ENCODE assay signal across 9 cellular contexts in the genomic region with DNA sequence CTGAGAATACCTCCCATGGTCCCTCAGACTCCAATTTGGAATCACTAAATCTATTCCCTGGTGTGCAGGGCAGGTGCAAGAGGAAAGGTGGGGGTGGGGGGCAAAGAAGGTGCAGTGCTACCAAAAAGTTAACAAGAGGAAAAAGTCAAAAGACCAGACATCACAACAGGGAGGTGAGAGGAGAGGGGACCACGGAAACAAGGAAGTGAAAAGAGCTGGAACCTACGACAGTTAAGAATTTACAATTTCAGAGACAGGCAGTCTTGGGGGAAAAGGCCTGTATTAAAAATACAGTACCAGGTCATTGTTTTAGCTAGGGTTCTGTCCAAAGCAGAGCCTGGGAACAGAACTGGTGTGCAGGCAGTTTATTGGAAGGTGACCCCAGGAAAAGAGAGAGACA. TPM values are rescaled to one million over a fixed set of nuclear protein-coding genes. Genes with fewer than 3 reads are reported as not detected.
DNase-seq lines count a peak whose midpoint lies in the region; ATAC-seq and TF ChIP-seq lines count a peak whose summit lies in the region.
"Had no signal": no experiment of that assay in that cellular context is flagged by ENCODE, and none has a peak within 500 bp of the region (broad histone marks: within the 10 kb centered on the region; RNA-seq: fewer than 3 reads in every experiment).

No MANE protein-coding gene starts in this region.

- no peak for TF ChIP-seq CTCF in mesothelial cell of epicardium (IDR thresholded peaks at IDR 0.05; ENCODE audit: unreplicated experiment)
- no peak for TF ChIP-seq CTCF in upper lobe of right lung (IDR thresholded peaks at IDR 0.05)

- H3K4me1 ChIP-seq in upper lobe of right lung, result peaks cover 53% of the 10 kb centered on the region

- H3K4me3 ChIP-seq in upper lobe of right lung, result no peak overlapping the region

- H3K36me3 Mint-ChIP-seq in mesothelial cell of epicardium, result peaks cover 2% of the 10 kb centered on the region
- peaks cover 2% of the 10 kb centered on the region for H3K36me3 Mint-ChIP-seq in activated CD8-positive, alpha-beta T cell treated with anti-CD3 and anti-CD28 coated beads, Interleukin-2, amount 10 ng/mL, durations not matched to agents 7 days and 5 days (ENCODE audit: low read depth)

- no peak overlapping the region for H3K4me3 Mint-ChIP-seq in mesothelial cell of epicardium
- no peak overlapping the region for H3K4me3 Mint-ChIP-seq in activated CD8-positive, alpha-beta T cell treated with anti-CD3 and anti-CD28 coated beads, Interleukin-2, amount 10 ng/mL, durations not matched to agents 7 days and 5 days

- H3K27ac ChIP-seq in upper lobe of right lung, result no peak overlapping the region

- no peaks in the 10 kb centered on the region for H3K27me3 ChIP-seq in upper lobe of right lung

- peaks cover 46% of the 10 kb centered on the region for H3K4me1 Mint-ChIP-seq in mesothelial cell of epicardium
- peaks cover 9% of the 10 kb centered on the region for H3K4me1 Mint-ChIP-seq in activated CD8-positive, alpha-beta T cell treated with anti-CD3 and anti-CD28 coated beads, Interleukin-2, amount 10 ng/mL, durations not matched to agents 7 days and 5 days (ENCODE audit: low read depth)

- no peaks in the 10 kb centered on the region for H3K36me3 ChIP-seq in upper lobe of right lung

- no peak for DNase-seq in mesothelial cell of epicardium (ENCODE audit: low spot score in 2 of 2, unreplicated experiment in 2 of 2)
- DNase-seq in upper lobe of right lung, result no peak
- no peak for DNase-seq in activated CD4-positive, alpha-beta T cell treated with anti-CD3 and anti-CD28 coated beads, Interleukin-2, amount 50 U/mL, for 4 hours
- no peak for DNase-seq in HPDE6-E6E7 (ENCODE audit: extremely low spot score)
- DNase-seq in activated CD8-positive, alpha-beta T cell treated with anti-CD3 and anti-CD28 coated beads, Interleukin-2, amount 10 ng/mL, durations not matched to agents 7 days and 5 days, result no peak
- DNase-seq: activated naive CD4-positive, alpha-beta T cell had no signal

- H3K9me3 ChIP-seq in upper lobe of right lung, result no peaks in the 10 kb centered on the region

- intact Hi-C loops in upper lobe of right lung (cut with DNase I), result no loop called here

- POLR2A ChIA-PET in activated CD8-positive, alpha-beta T cell treated with anti-CD3 and anti-CD28 coated beads, Interleukin-2, amount 10 ng/mL, durations not matched to agents 7 days and 5 days (lab: Charles Lee), result no interaction called here

- ATAC-seq in GM18511 (IDR thresholded peaks at IDR 0.05; ENCODE audit: unreplicated experiment) (peak; percentile 71), GM21515 (IDR thresholded peaks at IDR 0.05; ENCODE audit: unreplicated experiment) (peak; percentile 60), HG03442 (IDR thresholded peaks at IDR 0.05; ENCODE audit: unreplicated experiment) (peak; percentile 48), upper lobe of right lung (no peak)
- no peak for ATAC-seq in activated CD8-positive, alpha-beta T cell treated with anti-CD3 and anti-CD28 coated beads, Interleukin-2, amount 10 ng/mL, durations not matched to agents 7 days and 5 days

- CTCF ChIA-PET in activated CD8-positive, alpha-beta T cell treated with anti-CD3 and anti-CD28 coated beads, Interleukin-2, amount 10 ng/mL, durations not matched to agents 7 days and 5 days (lab: Charles Lee), result no interaction called here

- peak overlapping the region; percentile 69 for H3K27ac Mint-ChIP-seq in mesothelial cell of epicardium
- H3K27ac Mint-ChIP-seq in activated CD8-positive, alpha-beta T cell treated with anti-CD3 and anti-CD28 coated beads, Interleukin-2, amount 10 ng/mL, durations not matched to agents 7 days and 5 days, result no peak overlapping the region

- no peaks in the 10 kb centered on the region for H3K27me3 Mint-ChIP-seq in mesothelial cell of epicardium (ENCODE audit: low read depth)
- no peaks in the 10 kb centered on the region for H3K27me3 Mint-ChIP-seq in activated CD8-positive, alpha-beta T cell treated with anti-CD3 and anti-CD28 coated beads, Interleukin-2, amount 10 ng/mL, durations not matched to agents 7 days and 5 days (ENCODE audit: low read depth)

- no peaks in the 10 kb centered on the region for H3K9me3 Mint-ChIP-seq in mesothelial cell of epicardium
- no peaks in the 10 kb centered on the region for H3K9me3 Mint-ChIP-seq in activated CD8-positive, alpha-beta T cell treated with anti-CD3 and anti-CD28 coated beads, Interleukin-2, amount 10 ng/mL, durations not matched to agents 7 days and 5 days (ENCODE audit: insufficient read depth)

RNA-seq across cellular contexts. Expression of a gene that starts 14.6 kb away (rescaled TPM):
- total RNA-seq in mesothelial cell of epicardium (294 to 307 TPM (median 307 TPM) in 3 replicates), upper lobe of right lung (517 TPM)
- 10 to 100 TPM; 35.0 to 40.2 TPM for total RNA-seq in activated CD8-positive, alpha-beta T cell treated with anti-CD3 and anti-CD28 coated beads, Interleukin-2, amount 10 ng/mL, durations not matched to agents 7 days and 5 days

Comparison
In these comparisons a context has a peak if more than half of its experiments do, and no peak if none do; other contexts are left out.
1. ATAC-seq: peak in GM18511 (single experiment), GM21515 (single experiment) and HG03442 (single experiment); none in upper lobe of right lung (single experiment) and activated CD8-positive, alpha-beta T cell treated with anti-CD3 and anti-CD28 coated beads, Interleukin-2, amount 10 ng/mL, durations not matched to agents 7 days and 5 days (single experiment).